In genomic region chr2:174344716-174345472, GRCh38 we compare ENCODE assay signal across 9 cellular contexts. TPM values are rescaled to one million over a fixed set of nuclear protein-coding genes. Genes with fewer than 3 reads are reported as not detected.
DNase-seq lines count a peak whose midpoint lies in the region; ATAC-seq and TF ChIP-seq lines count a peak whose summit lies in the region.
"Had no signal": no experiment of that assay in that cellular context is flagged by ENCODE, and none has a peak within 500 bp of the region (broad histone marks: within the 10 kb centered on the region; RNA-seq: fewer than 3 reads in every experiment).

No MANE protein-coding gene starts in this region.

- DNase-seq in NCI-H2107 treated with DMSO at 0.1 percent for 48 hours (lab: John Stamatoyannopoulos, UW; ENCODE audit: unreplicated experiment) (peak; percentile 44), NCI-H2107 (lab: John Stamatoyannopoulos, UW) (no peak), NCI-H2081 treated with DMSO at 0.1 percent for 48 hours (lab: John Stamatoyannopoulos, UW) (peak; percentile 38), psoas muscle (no peak)
- no peak for DNase-seq in NK-92 treated with Interleukin-12 subunit alpha and Interleukin-12 subunit beta, amount 100 ng/mL, for 24 hours (lab: John Stamatoyannopoulos, UW)
- no peak for DNase-seq in activated CD4-positive, alpha-beta T cell treated with anti-CD3 and anti-CD28 coated beads for 48 hours

- H3K27me3 Mint-ChIP-seq in brain: peaks cover 44% of the 10 kb centered on the region
- peaks cover 36% of the 10 kb centered on the region for H3K27me3 Mint-ChIP-seq in activated T-helper 17 cell treated with anti-CD3 and anti-CD28 coated beads, Interleukin-2, amount 50 U/mL, for 72 hours

- peaks cover 4 to 22% of the 10 kb centered on the region in 2 donors for H3K36me3 ChIP-seq in psoas muscle (ENCODE audit: insufficient read depth in 1 of 2, low read depth in 1 of 2)

- H3K27me3 ChIP-seq in psoas muscle (ENCODE audit: insufficient read depth in 3 of 3, low read length in 2 of 3): peaks cover 0 to 47% (median 20%) of the 10 kb centered on the region in 3 donors

- peaks cover 26% of the 10 kb centered on the region for H3K36me3 Mint-ChIP-seq in brain
- H3K36me3 Mint-ChIP-seq in activated T-helper 17 cell treated with anti-CD3 and anti-CD28 coated beads, Interleukin-2, amount 50 U/mL, for 72 hours (ENCODE audit: low read depth): peaks cover 45% of the 10 kb centered on the region

- no peak overlapping the region for H3K27ac ChIP-seq in psoas muscle
- H3K27ac ChIP-seq: BLaER1 had no signal

- WGBS in psoas muscle, 3 donors: 54 to 57% (median 55%) methylated on average over 14 of the region's 14 CpGs

- TF ChIP-seq CTCF in brain (conservative IDR thresholded peaks at IDR 0.05): peak; percentile 61 to 65
- TF ChIP-seq CTCF in psoas muscle (IDR thresholded peaks at IDR 0.05): peak; percentile 25

- H3K9me3 ChIP-seq in psoas muscle: no peaks in the 10 kb centered on the region
- H3K9me3 ChIP-seq: BLaER1 had no signal

- peak overlapping the region in 2 of 5 experiments; percentile 34 to 35 for H3K27ac Mint-ChIP-seq in brain
- H3K27ac Mint-ChIP-seq in activated T-helper 17 cell treated with anti-CD3 and anti-CD28 coated beads, Interleukin-2, amount 50 U/mL, for 72 hours: no peak overlapping the region

- peaks cover 10% of the 10 kb centered on the region for H3K4me1 ChIP-seq in psoas muscle
- H3K4me1 ChIP-seq: BLaER1 had no signal

- H3K4me3 ChIP-seq in psoas muscle: no peak overlapping the region
- H3K4me3 ChIP-seq: BLaER1 had no signal

- peak in 1 of 4 donors; percentile 8 for ATAC-seq in psoas muscle
- no peak for ATAC-seq in activated T-helper 17 cell treated with anti-CD3 and anti-CD28 coated beads, Interleukin-2, amount 50 U/mL, for 72 hours (replicated peaks)

- H3K4me3 Mint-ChIP-seq in brain: peak overlapping the region in 4 of 5 experiments; percentile 34 to 70 (median 50)
- no peak overlapping the region for H3K4me3 Mint-ChIP-seq in activated T-helper 17 cell treated with anti-CD3 and anti-CD28 coated beads, Interleukin-2, amount 50 U/mL, for 72 hours

- peaks cover 0 to 3% (median 0%) of the 10 kb centered on the region in 5 experiments for H3K9me3 Mint-ChIP-seq in brain
- no peaks in the 10 kb centered on the region for H3K9me3 Mint-ChIP-seq in activated T-helper 17 cell treated with anti-CD3 and anti-CD28 coated beads, Interleukin-2, amount 50 U/mL, for 72 hours

- intact Hi-C loops in psoas muscle (cut with DNase I): loop anchor here (5.0 to 10.0 kb wide), 3 partner anchors 190 to 943 kb away; no protein-coding TSS in a partner anchor

- H3K4me1 Mint-ChIP-seq in brain: peaks cover 43% of the 10 kb centered on the region
- H3K4me1 Mint-ChIP-seq in activated T-helper 17 cell treated with anti-CD3 and anti-CD28 coated beads, Interleukin-2, amount 50 U/mL, for 72 hours: peaks cover 10% of the 10 kb centered on the region

RNA-seq across cellular contexts. Expression of gene SP9, which starts 10.1 kb away (rescaled TPM):
- polyA plus RNA-seq in brain (ENCODE audit: insufficient read depth, low read depth, low replicate concordance) (0.61 TPM), psoas muscle (under 1 TPM in 2 of 3 donors, not detected in 1; 0.03 to 0.14 TPM)
- total RNA-seq in psoas muscle: under 1 TPM in 2 of 4 donors, not detected in 2; 0.58 to 0.95 TPM
- not detected for total RNA-seq in activated T-helper 17 cell treated with anti-CD3 and anti-CD28 coated beads, Interleukin-2, amount 50 U/mL, for 72 hours

RNA-seq across cellular contexts. Expression of gene SCRN3, which starts 50.6 kb away (rescaled TPM):
- polyA plus RNA-seq in brain (ENCODE audit: insufficient read depth, low read depth, low replicate concordance) (9.6 TPM), psoas muscle (10 to 100 TPM in 2 of 3 donors, 1 to 10 TPM in 1; 9.1 to 33.2 (median 11.0) TPM)
- 10 to 100 TPM; 22.5 to 44.4 (median 31.2) TPM for total RNA-seq in psoas muscle
- 10 to 100 TPM; 12.7 to 22.0 TPM for total RNA-seq in activated T-helper 17 cell treated with anti-CD3 and anti-CD28 coated beads, Interleukin-2, amount 50 U/mL, for 72 hours

Comparison
In these comparisons a context has a peak if more than half of its experiments do, and no peak if none do; other contexts are left out.
1. DNase-seq: peak in NCI-H2107 treated with DMSO at 0.1 percent for 48 hours (single experiment) and NCI-H2081 treated with DMSO at 0.1 percent for 48 hours (single experiment); none in NCI-H2107 (single experiment), psoas muscle (0 of 2), NK-92 treated with Interleukin-12 subunit alpha and Interleukin-12 subunit beta, amount 100 ng/mL, for 24 hours (single experiment) and activated CD4-positive, alpha-beta T cell treated with anti-CD3 and anti-CD28 coated beads for 48 hours (single experiment).